In genomic region chrX:28756175-28756574, GRCh38 we compare ENCODE assay signal across 24 cellular contexts.
"Had no signal": no experiment of that assay in that cellular context is flagged by ENCODE, and none has a peak within 500 bp of the region (broad histone marks: within the 10 kb centered on the region; RNA-seq: fewer than 3 reads in every experiment).

No MANE protein-coding gene starts in this region.

- H3K9me3 ChIP-seq: colonic mucosa, esophagus muscularis mucosa, esophagus squamous epithelium, gastrocnemius medialis, gastroesophageal sphincter, heart left ventricle, heart right ventricle had no signal

- H3K36me3 ChIP-seq: colonic mucosa, esophagus muscularis mucosa, esophagus squamous epithelium, gastrocnemius medialis, gastroesophageal sphincter, heart left ventricle, heart right ventricle had no signal

- H3K4me3 ChIP-seq: colonic mucosa, coronary artery, dorsolateral prefrontal cortex, esophagus muscularis mucosa, esophagus squamous epithelium, gastrocnemius medialis, gastroesophageal sphincter, heart left ventricle, heart right ventricle had no signal

- H3K4me3 Mint-ChIP-seq: dendritic cell treated with granulocyte-macrophage colony-stimulating factor and Interleukin-4, amounts not matched to agents 40 ng/mL and 50 ng/mL, for 4 days; effector memory CD8-positive, alpha-beta T cell; endodermal cell had no signal

- H3K27ac ChIP-seq: colonic mucosa, coronary artery, epithelial cell of prostate, esophagus muscularis mucosa, esophagus squamous epithelium, foreskin keratinocyte, gastrocnemius medialis, gastroesophageal sphincter, heart right ventricle had no signal

- H3K4me1 ChIP-seq: colonic mucosa, esophagus squamous epithelium, foreskin keratinocyte, gastrocnemius medialis, gastroesophageal sphincter had no signal

- H3K9me3 Mint-ChIP-seq: endodermal cell had no signal

- H3K4me1 Mint-ChIP-seq: endodermal cell had no signal

- ATAC-seq: effector memory CD8-positive, alpha-beta T cell; esophagus mucosa; foreskin keratinocyte; gastrocnemius medialis; gastroesophageal sphincter had no signal

- H3K27me3 ChIP-seq: colonic mucosa, esophagus muscularis mucosa, esophagus squamous epithelium, foreskin keratinocyte, gastrocnemius medialis, gastroesophageal sphincter, heart left ventricle, heart right ventricle had no signal

- H3K27ac Mint-ChIP-seq: dendritic cell treated with granulocyte-macrophage colony-stimulating factor and Interleukin-4, amounts not matched to agents 40 ng/mL and 50 ng/mL, for 4 days; effector memory CD8-positive, alpha-beta T cell; endodermal cell had no signal

- DNase-seq: colonic mucosa; cortex of kidney; dermis blood vessel endothelial cell; dorsolateral prefrontal cortex; effector CD4-positive, alpha-beta T cell; effector CD8-positive, alpha-beta T cell; effector memory CD4-positive, alpha-beta T cell; effector memory CD8-positive, alpha-beta T cell; endodermal cell; erythroblast; esophagus squamous epithelium; foreskin fibroblast; foreskin keratinocyte; foreskin melanocyte; gastrocnemius medialis; glutamatergic neuron; heart left ventricle; heart right ventricle had no signal

- H3K27me3 Mint-ChIP-seq: dendritic cell treated with granulocyte-macrophage colony-stimulating factor and Interleukin-4, amounts not matched to agents 40 ng/mL and 50 ng/mL, for 4 days; effector memory CD8-positive, alpha-beta T cell had no signal
